In genomic region chr20:57393321-57394086, GRCh38 we compare ENCODE assay signal across 9 cellular contexts. TPM values are rescaled to one million over a fixed set of nuclear protein-coding genes. Genes with fewer than 3 reads are reported as not detected.
DNase-seq lines count a peak whose midpoint lies in the region; ATAC-seq and TF ChIP-seq lines count a peak whose summit lies in the region.
"Had no signal": no experiment of that assay in that cellular context is flagged by ENCODE, and none has a peak within 500 bp of the region (broad histone marks: within the 10 kb centered on the region; RNA-seq: fewer than 3 reads in every experiment).

No MANE protein-coding gene starts in this region.

- H4K20me1 ChIP-seq in DOHH2 (ENCODE audit: control insufficient read depth, insufficient read depth, low read depth, low read length) = peaks cover 23% of the 10 kb centered on the region

- peak overlapping the region; percentile 89 for H3K4me3 Mint-ChIP-seq in neural crest cell

- H3K27ac Mint-ChIP-seq in neural crest cell (ENCODE audit: unreplicated experiment) = no peak overlapping the region

- DNase-seq in NCI-H146 treated with DMSO at 0.1 percent for 48 hours (lab: John Stamatoyannopoulos, UW; ENCODE audit: unreplicated experiment) (peak; percentile 8), cerebellum (ENCODE audit: low spot score) (peak; percentile 66), neural crest cell (ENCODE audit: low read depth, low spot score) (no peak), posterior vena cava (ENCODE audit: low spot score) (no peak), GM10266 (ENCODE audit: extremely low spot score) (no peak), KG1 (lab: John Stamatoyannopoulos, UW) (no peak)
- DNase-seq: NCI-H526 treated with DMSO at 0.1 percent for 48 hours had no signal

- peaks cover 79% of the 10 kb centered on the region for H3K4me1 ChIP-seq in DOHH2 (ENCODE audit: control insufficient read depth, low read length)

- peak overlapping the region; percentile 95 for H3K27ac ChIP-seq in DOHH2 (ENCODE audit: low read depth, low read length)

- peaks cover 3% of the 10 kb centered on the region for H3K36me3 Mint-ChIP-seq in neural crest cell (ENCODE audit: low read depth)

- H3K9me2 ChIP-seq in DOHH2 (replicated peaks; ENCODE audit: control insufficient read depth, low read length) = no peaks in the 10 kb centered on the region

- TF ChIP-seq CTCF in DOHH2 (IDR thresholded peaks at IDR 0.05; ENCODE audit: low read depth, low read length, poor library complexity, severe bottlenecking) (no peak), neural crest cell (conservative IDR thresholded peaks at IDR 0.05) (no peak), GM10266 (IDR thresholded peaks at IDR 0.05; ENCODE audit: control insufficient read depth, insufficient read depth, low read depth, missing control alignments) (no peak)

- H3K9me3 ChIP-seq in DOHH2 (ENCODE audit: control insufficient read depth, insufficient read depth, low read length) = no peaks in the 10 kb centered on the region

- intact Hi-C loops in posterior vena cava (cut with DNase I) = loop anchor here (5.0 to 10.0 kb wide), 2 partner anchors 49 to 51 kb away; no protein-coding TSS in a partner anchor

- peaks cover 6% of the 10 kb centered on the region for H3K27me3 Mint-ChIP-seq in neural crest cell (ENCODE audit: low read depth)

- H3K79me2 ChIP-seq in DOHH2 (ENCODE audit: control insufficient read depth, low read length) = peaks cover 65% of the 10 kb centered on the region

- peaks cover 65% of the 10 kb centered on the region for H3F3A ChIP-seq in DOHH2 (ENCODE audit: control insufficient read depth, insufficient read depth)

- no peaks in the 10 kb centered on the region for H3K27me3 ChIP-seq in DOHH2 (ENCODE audit: control insufficient read depth, low read length)

- peaks cover 63% of the 10 kb centered on the region for H3K4me1 Mint-ChIP-seq in neural crest cell

- no peaks in the 10 kb centered on the region for H3K9me3 Mint-ChIP-seq in neural crest cell

- ATAC-seq in GM19351 (IDR thresholded peaks at IDR 0.05; ENCODE audit: unreplicated experiment) = no peak

- H3K4me3 ChIP-seq in DOHH2 (ENCODE audit: low read length) = peak overlapping the region; percentile 95

- H3K4me2 ChIP-seq in DOHH2 (ENCODE audit: low read length) = peak overlapping the region; percentile 88

- peaks cover 64% of the 10 kb centered on the region for H3K36me3 ChIP-seq in DOHH2 (ENCODE audit: control insufficient read depth, low read length)

RNA-seq across cellular contexts. Expression of gene RBM38, which starts 2.3 kb away (rescaled TPM):
- total RNA-seq in cerebellum = 11.4 TPM
- 33.3 and 33.4 TPM in 2 replicates for total RNA-seq in neural crest cell
- total RNA-seq in posterior vena cava = 10 to 100 TPM; 26.5 to 32.7 TPM

RNA-seq across cellular contexts. Expression of gene RAE1, which starts 42.4 kb away (rescaled TPM):
- total RNA-seq in cerebellum = 26.9 TPM
- 54.7 and 57.0 TPM in 2 replicates for total RNA-seq in neural crest cell
- total RNA-seq in posterior vena cava = 10 to 100 TPM; 10.6 to 14.3 TPM

Comparison
In these comparisons a context has a peak if more than half of its experiments do, and no peak if none do; other contexts are left out.
1. DNase-seq: peak in NCI-H146 treated with DMSO at 0.1 percent for 48 hours (single experiment) and cerebellum (single experiment); none in neural crest cell (single experiment), posterior vena cava (single experiment), GM10266 (single experiment) and KG1 (single experiment).